Comparison of ENCODE assay signal across 8 cellular contexts in genomic region chr16:2009302-2009711, GRCh38.
DNase-seq lines count a peak whose midpoint lies in the region; ATAC-seq and TF ChIP-seq lines count a peak whose summit lies in the region.

No MANE protein-coding gene starts in this region.

- TF ChIP-seq CTCF in VCaP (conservative IDR thresholded peaks at IDR 0.05) = no peak

- DNase-seq in DMS 273 (lab: John Stamatoyannopoulos, UW; ENCODE audit: unreplicated experiment) (peak; percentile 65), DMS 273 treated with DMSO at 0.1 percent for 48 hours (lab: John Stamatoyannopoulos, UW) (no peak), germinal center (ENCODE audit: low spot score) (peak; percentile 52), skeletal muscle cell (ENCODE audit: low read depth) (no peak), NCI-H524 treated with DMSO at 0.1 percent for 48 hours (lab: John Stamatoyannopoulos, UW) (no peak)

- H3K27ac ChIP-seq in VCaP = peak overlapping the region; percentile 80

- peak; percentile 33 for ATAC-seq in HG02970 (IDR thresholded peaks at IDR 0.05; ENCODE audit: low FRiP score, unreplicated experiment)
- no peak for ATAC-seq in GM19397 (IDR thresholded peaks at IDR 0.05; ENCODE audit: unreplicated experiment)

- peak overlapping the region; percentile 73 for H3K4me3 ChIP-seq in skeletal muscle cell (ENCODE audit: low read depth, low read length)

Comparison
In these comparisons a context has a peak if more than half of its experiments do, and no peak if none do; other contexts are left out.
1. DNase-seq: peak in DMS 273 (single experiment) and germinal center (single experiment); none in DMS 273 treated with DMSO at 0.1 percent for 48 hours (single experiment), skeletal muscle cell (single experiment) and NCI-H524 treated with DMSO at 0.1 percent for 48 hours (single experiment).